Comparison of ENCODE assay signal across 18 cellular contexts in genomic region chr9:118162711-118163110, GRCh38.
A peak's percentile ranks its signal among the peaks of the same experiment; 100 is the strongest.
DNase-seq lines count a peak whose midpoint lies in the region; ATAC-seq and TF ChIP-seq lines count a peak whose summit lies in the region.
"Had no signal": no experiment of that assay in that cellular context is flagged by ENCODE, and none has a peak within 500 bp of the region (broad histone marks: within the 10 kb centered on the region; RNA-seq: fewer than 3 reads in every experiment).

No MANE protein-coding gene starts in this region.

- H3K4me3 ChIP-seq in epithelial cell of proximal tubule (ENCODE audit: low read depth, low read length): no peak overlapping the region
- H3K4me3 ChIP-seq: A549; BLaER1 treated with 17β-estradiol and CSF1 and Interleukin-3, amounts not matched to agents 10 nM and 100 nM had no signal

- no peak for ATAC-seq in GM18511 (IDR thresholded peaks at IDR 0.05; ENCODE audit: unreplicated experiment)
- ATAC-seq: A549; CD8-positive, alpha-beta T cell had no signal

- TF ChIP-seq CTCF in epithelial cell of proximal tubule (conservative IDR thresholded peaks at IDR 0.05; ENCODE audit: low read depth, low read length): no peak

- in situ Hi-C loops in Caki2 (cut with HindIII; ENCODE audit: low pct_unique_long_range_greater_than_20kb, low sequenced_read_pairs): no loop called here

- DNase-seq in Caki2 (ENCODE audit: low read depth) (peak; percentile 18), epithelial cell of proximal tubule (ENCODE audit: low read depth) (peak; percentile 31), kidney tubule cell (ENCODE audit: low spot score) (peak; percentile 68), renal cortical epithelial cell (ENCODE audit: low read depth) (peak; percentile 59), cerebellum (ENCODE audit: low spot score) (no peak), DMS79 treated with DMSO at 0.1 percent for 48 hours (lab: John Stamatoyannopoulos, UW) (no peak)
- DNase-seq: AML-193; Caco-2; CD4-positive, alpha-beta T cell; CD8-positive, alpha-beta T cell; DMS 273 treated with DMSO at 0.1 percent for 48 hours; DMS153; DMS53; DMS79; GF-D8 had no signal

Comparison
In these comparisons a context has a peak if more than half of its experiments do, and no peak if none do; other contexts are left out.
1. DNase-seq: peak in Caki2 (single experiment), epithelial cell of proximal tubule (single experiment), kidney tubule cell (single experiment) and renal cortical epithelial cell (single experiment); none in cerebellum (single experiment) and DMS79 treated with DMSO at 0.1 percent for 48 hours (single experiment).